ENCODE assay signal across 15 cellular contexts in the genomic region with DNA sequence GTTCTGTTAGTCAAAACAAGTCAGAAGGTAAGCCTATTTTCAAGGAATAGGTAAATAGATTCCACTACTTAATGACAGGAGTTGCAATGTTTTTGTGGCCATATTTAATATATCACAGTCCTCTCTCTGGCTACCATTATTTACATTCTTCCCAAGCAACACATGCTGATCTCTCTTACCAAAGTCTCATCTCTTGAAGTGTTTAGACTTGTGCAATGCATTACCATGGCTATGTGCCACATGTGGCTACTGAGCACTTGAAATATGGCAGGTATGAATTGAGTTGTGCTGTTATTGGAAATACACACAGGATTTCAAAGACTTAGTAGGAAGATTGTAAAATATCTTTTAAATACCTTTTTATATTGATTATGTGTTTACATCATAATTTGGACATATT.
"Had no signal": no experiment of that assay in that cellular context is flagged by ENCODE, and none has a peak within 500 bp of the region (broad histone marks: within the 10 kb centered on the region; RNA-seq: fewer than 3 reads in every experiment).

No MANE protein-coding gene starts in this region.

- H3K36me3 ChIP-seq: brain microvascular endothelial cell, thoracic aorta had no signal

- H3K4me1 Mint-ChIP-seq: activated naive CD4-positive, alpha-beta T cell treated with anti-CD3 and anti-CD28 coated beads, Interleukin-2, amount 50 U/mL, for 24 hours; stimulated activated effector memory CD8-positive, alpha-beta T cell treated with anti-CD3 and anti-CD28 coated beads, Interleukin-12 subunit alpha, Interleukin-12 subunit beta, amount 100 ng/mL, for 72 hours had no signal

- H3K27me3 ChIP-seq: brain microvascular endothelial cell had no signal

- H3K27me3 Mint-ChIP-seq: activated CD4-positive, alpha-beta memory T cell treated with anti-CD3 and anti-CD28 coated beads for 36 hours; activated naive CD4-positive, alpha-beta T cell treated with anti-CD3 and anti-CD28 coated beads, Interleukin-2, amount 50 U/mL, for 24 hours; natural killer cell treated with Interleukin-12 subunit alpha and Interleukin-12 subunit beta and Interleukin-15 and Interleukin-18, amount 100 ng/mL, for 72 hours had no signal

- H3K36me3 Mint-ChIP-seq: activated CD4-positive, alpha-beta memory T cell treated with anti-CD3 and anti-CD28 coated beads for 36 hours; activated naive CD4-positive, alpha-beta T cell treated with anti-CD3 and anti-CD28 coated beads, Interleukin-2, amount 50 U/mL, for 24 hours; natural killer cell treated with Interleukin-12 subunit alpha and Interleukin-12 subunit beta and Interleukin-15 and Interleukin-18, amount 100 ng/mL, for 72 hours; stimulated activated effector memory CD8-positive, alpha-beta T cell treated with anti-CD3 and anti-CD28 coated beads, Interleukin-12 subunit alpha, Interleukin-12 subunit beta, amount 100 ng/mL, for 72 hours had no signal

- H3K9me3 Mint-ChIP-seq: activated CD4-positive, alpha-beta memory T cell treated with anti-CD3 and anti-CD28 coated beads for 36 hours; activated naive CD4-positive, alpha-beta T cell treated with anti-CD3 and anti-CD28 coated beads, Interleukin-2, amount 50 U/mL, for 24 hours; activated T-cell treated with anti-CD3 and anti-CD28 coated beads, Interleukin-2, amount 50 U/mL, for 4 hours; natural killer cell treated with Interleukin-12 subunit alpha and Interleukin-12 subunit beta and Interleukin-15 and Interleukin-18, amount 100 ng/mL, for 72 hours; stimulated activated effector memory CD8-positive, alpha-beta T cell treated with anti-CD3 and anti-CD28 coated beads, Interleukin-12 subunit alpha, Interleukin-12 subunit beta, amount 100 ng/mL, for 72 hours had no signal

- H3K9me3 ChIP-seq: thoracic aorta had no signal

- H3K27ac ChIP-seq: brain microvascular endothelial cell, thoracic aorta had no signal

- H3K4me3 Mint-ChIP-seq: activated CD4-positive, alpha-beta memory T cell treated with anti-CD3 and anti-CD28 coated beads for 36 hours; activated naive CD4-positive, alpha-beta T cell treated with anti-CD3 and anti-CD28 coated beads, Interleukin-2, amount 50 U/mL, for 24 hours; activated T-cell treated with anti-CD3 and anti-CD28 coated beads, Interleukin-2, amount 50 U/mL, for 4 hours; natural killer cell treated with Interleukin-12 subunit alpha and Interleukin-12 subunit beta and Interleukin-15 and Interleukin-18, amount 100 ng/mL, for 72 hours; stimulated activated effector memory CD8-positive, alpha-beta T cell treated with anti-CD3 and anti-CD28 coated beads, Interleukin-12 subunit alpha, Interleukin-12 subunit beta, amount 100 ng/mL, for 72 hours had no signal

- H3K27ac Mint-ChIP-seq: activated CD4-positive, alpha-beta memory T cell treated with anti-CD3 and anti-CD28 coated beads for 36 hours; activated naive CD4-positive, alpha-beta T cell treated with anti-CD3 and anti-CD28 coated beads, Interleukin-2, amount 50 U/mL, for 24 hours; natural killer cell treated with Interleukin-12 subunit alpha and Interleukin-12 subunit beta and Interleukin-15 and Interleukin-18, amount 100 ng/mL, for 72 hours; stimulated activated effector memory CD8-positive, alpha-beta T cell treated with anti-CD3 and anti-CD28 coated beads, Interleukin-12 subunit alpha, Interleukin-12 subunit beta, amount 100 ng/mL, for 72 hours had no signal

- DNase-seq: activated CD4-positive, alpha-beta memory T cell treated with anti-CD3 and anti-CD28 coated beads for 36 hours; activated CD4-positive, alpha-beta T cell treated with anti-CD3 and anti-CD28 coated beads for 1 hour; activated effector memory CD4-positive, alpha-beta T cell treated with Interleukin-2 at 50 U/mL for 16 hours; activated T-cell treated with anti-CD3 and anti-CD28 coated beads, Interleukin-2, amount 50 U/mL, for 4 hours; amniotic stem cell; brain microvascular endothelial cell; effector CD8-positive, alpha-beta T cell; hypothalamus; nucleus accumbens; posterior cingulate gyrus; retina had no signal

- H3K4me3 ChIP-seq: thoracic aorta had no signal

- ATAC-seq: activated T-cell treated with anti-CD3 and anti-CD28 coated beads, Interleukin-2, amount 50 U/mL, for 4 hours; natural killer cell treated with Interleukin-12 subunit alpha and Interleukin-12 subunit beta and Interleukin-15 and Interleukin-18, amount 100 ng/mL, for 72 hours; stimulated activated effector memory CD8-positive, alpha-beta T cell treated with anti-CD3 and anti-CD28 coated beads, Interleukin-12 subunit alpha, Interleukin-12 subunit beta, amount 100 ng/mL, for 72 hours had no signal
